ENCODE assay signal across 8 cellular contexts in genomic region chr5:88674262-88675158, GRCh38.
A peak's percentile ranks its signal among the peaks of the same experiment; 100 is the strongest.
DNase-seq lines count a peak whose midpoint lies in the region; ATAC-seq and TF ChIP-seq lines count a peak whose summit lies in the region.

No MANE protein-coding gene starts in this region.

- CTCF ChIA-PET in activated CD8-positive, alpha-beta T cell treated with anti-CD3 and anti-CD28 coated beads for 36 hours (lab: Charles Lee), result interaction anchor here (0.9 to 1.8 kb wide), 4 partner anchors 8 to 893 kb away, joined by 3 to 7 read pairs (median 4); no protein-coding TSS in a partner anchor

- peak overlapping the region; percentile 34 for H3K4me3 ChIP-seq in retinal pigment epithelial cell (ENCODE audit: low read length)

- peak; percentile 78 for ATAC-seq in HG02642 (IDR thresholded peaks at IDR 0.05; ENCODE audit: poor library complexity, unreplicated experiment)
- ATAC-seq in activated CD8-positive, alpha-beta T cell treated with anti-CD3 and anti-CD28 coated beads for 36 hours, result peak; percentile 64
- ATAC-seq in left cardiac atrium, result peak; percentile 39 to 68

- peaks cover 19% of the 10 kb centered on the region for H3K4me1 Mint-ChIP-seq in activated CD8-positive, alpha-beta T cell treated with anti-CD3 and anti-CD28 coated beads for 36 hours (ENCODE audit: low read depth)

- DNase-seq in stimulated activated CD4-positive, alpha-beta T cell treated with anti-CD3 and anti-CD28 coated beads, Interleukin-1b, Interleukin-23, amount 100 ng/mL, for 48 hours, result peak; percentile 49
- no peak for DNase-seq in stimulated activated CD4-positive, alpha-beta T cell treated with anti-CD3 and anti-CD28 coated beads, Interleukin-4, amount 100 ng/mL, for 1 hour
- DNase-seq in NCI-H146 (lab: John Stamatoyannopoulos, UW) (peak; percentile 71), left cardiac atrium (no peak), retinal pigment epithelial cell (ENCODE audit: low read depth) (no peak), GOT3 (lab: John Stamatoyannopoulos, UW) (no peak)
- peak; percentile 67 for DNase-seq in activated CD8-positive, alpha-beta T cell treated with anti-CD3 and anti-CD28 coated beads for 36 hours

- H3K4me3 Mint-ChIP-seq in activated CD8-positive, alpha-beta T cell treated with anti-CD3 and anti-CD28 coated beads for 36 hours, result peak overlapping the region; percentile 67

- peaks cover 7% of the 10 kb centered on the region for H3K36me3 Mint-ChIP-seq in activated CD8-positive, alpha-beta T cell treated with anti-CD3 and anti-CD28 coated beads for 36 hours (ENCODE audit: low read depth)

- TF ChIP-seq CTCF in activated CD8-positive, alpha-beta T cell treated with anti-CD3 and anti-CD28 coated beads for 36 hours (IDR thresholded peaks at IDR 0.05), result no peak
- no peak for TF ChIP-seq CTCF in retinal pigment epithelial cell (conservative IDR thresholded peaks at IDR 0.05; ENCODE audit: low read depth, low read length)

- H3K27ac Mint-ChIP-seq in activated CD8-positive, alpha-beta T cell treated with anti-CD3 and anti-CD28 coated beads for 36 hours, result no peak overlapping the region

- intact Hi-C loops in activated CD8-positive, alpha-beta T cell treated with anti-CD3 and anti-CD28 coated beads for 36 hours (cut with micrococcal nuclease), result loop anchor here (10.0 kb wide), 1 partner anchor 410 kb away; the partner anchor contains the start of gene TMEM161B
- intact Hi-C loops in left cardiac atrium (cut with DNase I), result loop anchor here in 1 of 2 donors (10.0 kb wide), 1 partner anchor 530 kb away; no protein-coding TSS in a partner anchor

- no peaks in the 10 kb centered on the region for H3K9me3 Mint-ChIP-seq in activated CD8-positive, alpha-beta T cell treated with anti-CD3 and anti-CD28 coated beads for 36 hours

- POLR2A ChIA-PET in activated CD8-positive, alpha-beta T cell treated with anti-CD3 and anti-CD28 coated beads for 36 hours (lab: Charles Lee), result interaction anchor here (1.1 to 1.7 kb wide), 2 partner anchors 14 to 16 kb away, joined by 3 to 5 read pairs; no protein-coding TSS in a partner anchor

- H3K27me3 Mint-ChIP-seq in activated CD8-positive, alpha-beta T cell treated with anti-CD3 and anti-CD28 coated beads for 36 hours, result peaks cover 82% of the 10 kb centered on the region

Comparison
In these comparisons a context has a peak if more than half of its experiments do, and no peak if none do; other contexts are left out.
1. DNase-seq: peak in stimulated activated CD4-positive, alpha-beta T cell treated with anti-CD3 and anti-CD28 coated beads, Interleukin-1b, Interleukin-23, amount 100 ng/mL, for 48 hours (single experiment), NCI-H146 (single experiment) and activated CD8-positive, alpha-beta T cell treated with anti-CD3 and anti-CD28 coated beads for 36 hours (single experiment); none in stimulated activated CD4-positive, alpha-beta T cell treated with anti-CD3 and anti-CD28 coated beads, Interleukin-4, amount 100 ng/mL, for 1 hour (single experiment), left cardiac atrium (single experiment), retinal pigment epithelial cell (single experiment) and GOT3 (single experiment).
2. Peak in every context shown above with its lines, with median percentiles within 50 percentile points of each other: ATAC-seq.